ENCODE assay signal across 25 cellular contexts in the genomic region with DNA sequence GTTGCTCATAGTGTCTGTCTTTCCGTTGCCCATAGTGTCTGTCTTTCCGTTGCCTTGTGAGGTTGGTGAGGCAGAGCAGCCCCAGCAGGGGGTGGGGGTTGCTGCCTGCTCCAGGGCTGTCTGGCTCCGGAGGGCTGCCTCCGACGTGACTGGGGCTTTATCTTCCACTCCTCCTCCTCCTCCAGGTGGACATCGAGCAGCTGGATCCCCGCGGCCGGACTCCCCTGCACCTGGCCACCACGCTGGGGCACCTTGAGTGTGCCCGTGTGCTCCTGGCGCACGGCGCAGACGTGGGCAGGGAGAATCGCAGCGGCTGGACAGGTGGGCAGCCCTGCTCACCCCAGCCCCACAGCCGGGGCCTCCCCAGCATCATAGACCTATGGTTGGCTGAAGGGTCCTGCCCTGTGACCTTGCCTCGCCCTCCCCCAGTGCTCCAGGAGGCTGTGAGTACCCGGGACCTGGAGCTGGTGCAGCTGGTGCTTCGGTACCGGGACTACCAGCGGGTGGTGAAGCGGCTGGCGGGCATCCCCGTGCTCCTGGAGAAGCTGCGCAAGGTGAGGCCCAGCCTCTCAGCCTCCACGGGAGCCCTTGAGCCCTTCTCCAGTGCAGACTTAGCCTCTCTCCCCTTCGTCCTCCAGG.
"Had no signal": no experiment of that assay in that cellular context is flagged by ENCODE, and none has a peak within 500 bp of the region (broad histone marks: within the 10 kb centered on the region; RNA-seq: fewer than 3 reads in every experiment).

No MANE protein-coding gene starts in this region.

- H3K4me3 Mint-ChIP-seq: activated CD4-positive, alpha-beta memory T cell treated with anti-CD3 and anti-CD28 coated beads, Interleukin-2, amount 10 ng/mL, durations not matched to agents 7 days and 5 days; activated CD4-positive, alpha-beta T cell treated with anti-CD3 and anti-CD28 coated beads, Interleukin-2, amount 10 ng/mL, durations not matched to agents 7 days and 5 days; brain; effector memory CD8-positive, alpha-beta T cell; nephron progenitor cell; type B pancreatic cell; WTC11 had no signal

- H3K27me3 ChIP-seq: adrenal gland, ascending aorta, cardiac muscle cell, pancreas had no signal

- H3K4me3 ChIP-seq: adrenal gland, ascending aorta, cardiac muscle cell, pancreas, psoas muscle, spleen had no signal

- ATAC-seq: activated naive CD4-positive, alpha-beta T cell treated with anti-CD3 and anti-CD28 coated beads, Interleukin-2, amount 50 U/mL, for 72 hours; effector memory CD8-positive, alpha-beta T cell; left cardiac atrium; left ventricle myocardium superior; pancreas; psoas muscle; WTC11 had no signal

- H3K4me1 ChIP-seq: ascending aorta, pancreas had no signal

- H3K36me3 Mint-ChIP-seq: activated naive CD4-positive, alpha-beta T cell treated with anti-CD3 and anti-CD28 coated beads, Interleukin-2, amount 50 U/mL, for 72 hours had no signal

- H3K9me3 Mint-ChIP-seq: activated CD4-positive, alpha-beta memory T cell treated with anti-CD3 and anti-CD28 coated beads, Interleukin-2, amount 10 ng/mL, durations not matched to agents 7 days and 5 days; activated CD4-positive, alpha-beta T cell treated with anti-CD3 and anti-CD28 coated beads, Interleukin-2, amount 10 ng/mL, durations not matched to agents 7 days and 5 days; activated naive CD4-positive, alpha-beta T cell treated with anti-CD3 and anti-CD28 coated beads, Interleukin-2, amount 50 U/mL, for 72 hours; brain; effector memory CD8-positive, alpha-beta T cell; nephron progenitor cell; type B pancreatic cell; WTC11 had no signal

- H3K27ac ChIP-seq: adrenal gland, ascending aorta, cardiac muscle cell, pancreas, psoas muscle, spleen had no signal

- H3K27me3 Mint-ChIP-seq: activated CD4-positive, alpha-beta memory T cell treated with anti-CD3 and anti-CD28 coated beads, Interleukin-2, amount 10 ng/mL, durations not matched to agents 7 days and 5 days; activated CD4-positive, alpha-beta T cell treated with anti-CD3 and anti-CD28 coated beads, Interleukin-2, amount 10 ng/mL, durations not matched to agents 7 days and 5 days; brain; effector memory CD8-positive, alpha-beta T cell; type B pancreatic cell had no signal

- H3K9me3 ChIP-seq: adrenal gland, ascending aorta, pancreas, psoas muscle, spleen had no signal

- H3K27ac Mint-ChIP-seq: activated CD4-positive, alpha-beta memory T cell treated with anti-CD3 and anti-CD28 coated beads, Interleukin-2, amount 10 ng/mL, durations not matched to agents 7 days and 5 days; activated CD4-positive, alpha-beta T cell treated with anti-CD3 and anti-CD28 coated beads, Interleukin-2, amount 10 ng/mL, durations not matched to agents 7 days and 5 days; effector memory CD8-positive, alpha-beta T cell; nephron progenitor cell; type B pancreatic cell; WTC11 had no signal

- H3K4me1 Mint-ChIP-seq: activated CD4-positive, alpha-beta memory T cell treated with anti-CD3 and anti-CD28 coated beads, Interleukin-2, amount 10 ng/mL, durations not matched to agents 7 days and 5 days; activated CD4-positive, alpha-beta T cell treated with anti-CD3 and anti-CD28 coated beads, Interleukin-2, amount 10 ng/mL, durations not matched to agents 7 days and 5 days; WTC11 had no signal

- DNase-seq: activated CD4-positive, alpha-beta memory T cell treated with anti-CD3 and anti-CD28 coated beads, Interleukin-2, amount 10 ng/mL, durations not matched to agents 7 days and 5 days; activated CD4-positive, alpha-beta T cell treated with anti-CD3 and anti-CD28 coated beads for 1 hour; activated CD4-positive, alpha-beta T cell treated with anti-CD3 and anti-CD28 coated beads, Interleukin-2, amount 10 ng/mL, durations not matched to agents 7 days and 5 days; activated naive CD4-positive, alpha-beta T cell; activated T-cell treated with anti-CD3 and anti-CD28 coated beads, Interleukin-2, amount 50 U/mL, for 48 hours; cerebellar nuclear complex; cortex of kidney; effector memory CD8-positive, alpha-beta T cell; head of caudate nucleus; hippocampal formation; left cardiac atrium; left ventricle myocardium superior; nephron progenitor cell; spleen; stimulated activated naive CD4-positive, alpha-beta T cell treated with Interleukin-2 at 50 U/mL for 16 hours; T-helper 2 cell had no signal

- H3K36me3 ChIP-seq: adrenal gland, ascending aorta, cardiac muscle cell, pancreas, spleen had no signal
